Comparison of ENCODE assay signal across 22 cellular contexts in genomic region chr1:3262681-3263286, GRCh38.
"Had no signal": no experiment of that assay in that cellular context is flagged by ENCODE, and none has a peak within 500 bp of the region (broad histone marks: within the 10 kb centered on the region; RNA-seq: fewer than 3 reads in every experiment).

No MANE protein-coding gene starts in this region.

- H3K9me3 ChIP-seq: MG63, SJCRH30 had no signal

- ATAC-seq: Panc1, PC-3, SK-N-SH treated with all-trans-retinoic acid at 6 μM for 48 hours had no signal

- H3K36me3 ChIP-seq: MG63, SJCRH30 had no signal

- H3K4me1 ChIP-seq: SJCRH30 had no signal

- DNase-seq: IMR-90, Karpas-422, KG1, MG63, NCI-H1092, NCI-H1105 treated with DMSO at 0.1 percent for 48 hours, NCI-H1417 treated with DMSO at 0.1 percent for 48 hours, NCI-H146, NCI-H1694 treated with DMSO at 0.1 percent for 48 hours, NCI-H2029, NCI-H2081 treated with DMSO at 0.1 percent for 48 hours, NCI-H2171 treated with DMSO at 0.1 percent for 48 hours, NCI-H2227 treated with DMSO at 0.1 percent for 48 hours, NCI-H524, NCI-H526 treated with DMSO at 0.1 percent for 48 hours, NCI-H748 treated with DMSO at 0.1 percent for 48 hours, PC-3, SHP77 treated with DMSO at 0.1 percent for 48 hours, SJCRH30 had no signal

- H3K4me3 ChIP-seq: MG63, SJCRH30 had no signal

- H3K27ac ChIP-seq: RWPE1, SJCRH30 had no signal

- H3K27me3 ChIP-seq: MG63, SJCRH30 had no signal
